Comparison of ENCODE assay signal across 8 cellular contexts in the genomic region with DNA sequence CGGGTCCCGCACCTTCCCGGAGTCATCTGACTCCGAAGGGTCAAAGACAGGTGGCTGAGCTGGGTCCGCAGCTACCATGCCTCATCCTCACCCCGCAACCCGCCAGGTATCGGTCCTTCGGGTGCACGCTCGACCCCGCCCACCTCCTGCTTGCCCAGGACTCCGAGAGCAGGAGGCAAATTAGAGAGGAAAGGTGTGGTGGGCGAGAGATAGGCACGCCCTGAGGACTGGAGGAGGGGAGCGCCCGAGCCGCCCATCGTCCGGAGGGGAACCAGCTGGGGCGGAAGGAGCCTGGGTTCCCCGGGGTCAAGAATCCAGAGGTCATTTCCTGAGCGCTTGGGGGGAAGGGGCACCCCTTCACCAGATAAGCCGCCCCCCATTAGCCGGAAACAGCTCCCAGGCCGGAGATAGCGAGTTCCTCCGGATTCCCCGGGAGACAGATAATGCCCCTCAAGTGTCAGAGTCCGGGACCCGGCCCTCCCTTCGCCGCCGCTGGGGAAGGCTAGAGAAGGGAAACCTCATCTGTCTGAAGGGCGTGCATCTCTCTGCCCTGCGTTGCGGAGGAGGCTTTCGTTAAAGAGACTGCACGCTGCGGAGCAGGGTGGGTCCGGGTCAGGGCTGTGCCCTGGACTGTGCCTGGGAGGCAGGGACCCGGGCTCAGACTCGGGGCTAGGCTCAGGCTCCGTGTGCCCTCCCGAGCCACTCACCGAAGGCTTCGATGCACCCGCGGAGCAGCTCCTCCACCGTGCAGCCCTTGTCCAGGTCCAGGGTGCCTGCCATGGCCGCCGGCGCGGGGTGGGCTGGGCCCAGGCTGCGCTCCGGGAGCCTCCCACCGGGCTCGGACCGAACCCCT. TPM values are rescaled to one million over a fixed set of nuclear protein-coding genes. Genes with fewer than 3 reads are reported as not detected.
DNase-seq lines count a peak whose midpoint lies in the region; ATAC-seq and TF ChIP-seq lines count a peak whose summit lies in the region.

No MANE protein-coding gene starts in this region.

- H4K20me1 ChIP-seq in DOHH2 (ENCODE audit: control insufficient read depth, insufficient read depth, low read depth, low read length), result peaks cover 6% of the 10 kb centered on the region; the same call in 1 of the 2 replicates

- H3K27me3 ChIP-seq in DOHH2 (ENCODE audit: control insufficient read depth, low read length), result no peaks in the 10 kb centered on the region
- H3K27me3 ChIP-seq in HUES48 (ENCODE audit: control insufficient read depth, insufficient read depth, low read length), result peaks cover 43% of the 10 kb centered on the region
- no peaks in the 10 kb centered on the region for H3K27me3 ChIP-seq in thoracic aorta (replicated peaks; ENCODE audit: insufficient read depth)

- H3F3A ChIP-seq in DOHH2 (ENCODE audit: control insufficient read depth, insufficient read depth), result peaks cover 3% of the 10 kb centered on the region

- peak; percentile 14 for DNase-seq in astrocyte of the hippocampus (ENCODE audit: low read depth, low spot score)
- DNase-seq in left kidney (ENCODE audit: low read depth, low spot score), result peak; percentile 82
- DNase-seq in thoracic aorta (ENCODE audit: low spot score), result no peak
- DNase-seq in NCI-H2171 treated with DMSO at 0.1 percent for 48 hours (lab: John Stamatoyannopoulos, UW), result no peak
- DNase-seq in NCI-H1694 treated with DMSO at 0.1 percent for 48 hours (lab: John Stamatoyannopoulos, UW), result no peak
- DNase-seq in activated CD8-positive, alpha-beta memory T cell treated with anti-CD3 and anti-CD28 coated beads, Interleukin-2, amount 50 U/mL, for 48 hours, result no peak

- H3K4me2 ChIP-seq in DOHH2 (ENCODE audit: low read length), result peak overlapping the region; percentile 60

- no peaks in the 10 kb centered on the region for H3K9me2 ChIP-seq in DOHH2 (replicated peaks; ENCODE audit: control insufficient read depth, low read length)

- no peak overlapping the region; the same call in 1 of the 2 replicates for H3K9ac ChIP-seq in HUES48 (ENCODE audit: low read depth, low read length)

- H3K27ac ChIP-seq in DOHH2 (ENCODE audit: low read depth, low read length) (peak overlapping the region; percentile 11; the same call in 1 of the 2 replicates), HUES48 (ENCODE audit: low read depth, low read length) (no peak overlapping the region), thoracic aorta (peak overlapping the region; percentile 88 to 94)

- ATAC-seq in thoracic aorta (ENCODE audit: insufficient number of reproducible peaks, low FRiP score, low read depth), result no peak

- H3K4me1 ChIP-seq in DOHH2 (ENCODE audit: control insufficient read depth, low read length), result peaks cover 44% of the 10 kb centered on the region
- H3K4me1 ChIP-seq in HUES48 (ENCODE audit: control insufficient read depth, insufficient read depth, low read length), result peaks cover 23% of the 10 kb centered on the region
- H3K4me1 ChIP-seq in thoracic aorta (ENCODE audit: control insufficient read depth in 1 of 2, low read depth in 2 of 2), result peaks cover 3 to 23% of the 10 kb centered on the region in 2 donors

- H3K79me2 ChIP-seq in DOHH2 (ENCODE audit: control insufficient read depth, low read length), result peaks cover 15% of the 10 kb centered on the region

- H3K4me3 ChIP-seq in DOHH2 (ENCODE audit: low read length) (peak overlapping the region; percentile 77), HUES48 (ENCODE audit: low read depth, low read length) (peak overlapping the region; percentile 67), thoracic aorta (peak overlapping the region; percentile 79)

- peaks cover 30% of the 10 kb centered on the region for H3K36me3 ChIP-seq in DOHH2 (ENCODE audit: control insufficient read depth, low read length)
- H3K36me3 ChIP-seq in HUES48 (ENCODE audit: control insufficient read depth, insufficient read depth, low read length), result no peaks in the 10 kb centered on the region
- H3K36me3 ChIP-seq in thoracic aorta, result no peaks in the 10 kb centered on the region

- no peaks in the 10 kb centered on the region for H3K9me3 ChIP-seq in DOHH2 (ENCODE audit: control insufficient read depth, insufficient read depth, low read length)
- H3K9me3 ChIP-seq in HUES48 (ENCODE audit: control insufficient read depth, insufficient read depth, low read length), result no peaks in the 10 kb centered on the region
- no peaks in the 10 kb centered on the region for H3K9me3 ChIP-seq in thoracic aorta

- TF ChIP-seq CTCF in DOHH2 (IDR thresholded peaks at IDR 0.05; ENCODE audit: low read depth, low read length, poor library complexity, severe bottlenecking) (no peak), thoracic aorta (IDR thresholded peaks at IDR 0.05) (no peak)

RNA-seq across cellular contexts. Expression of a gene that starts 1.6 kb away (rescaled TPM):
- 10 to 100 TPM; 78.4 to 89.1 TPM for total RNA-seq in thoracic aorta

RNA-seq across cellular contexts. Expression of a gene that starts 17.5 kb away (rescaled TPM):
- total RNA-seq in thoracic aorta, result 10 to 100 TPM; 12.2 to 13.4 TPM

RNA-seq across cellular contexts. Expression of a gene that starts 19.3 kb away (rescaled TPM):
- total RNA-seq in thoracic aorta, result 10 to 100 TPM; 40.3 to 41.3 TPM

RNA-seq across cellular contexts. Expression of a gene that starts 36.0 kb away (rescaled TPM):
- 100 to 1,000 TPM; 250 to 512 TPM for total RNA-seq in thoracic aorta

Comparison
In these comparisons a context has a peak if more than half of its experiments do, and no peak if none do; other contexts are left out.
1. DNase-seq: peak in astrocyte of the hippocampus (single experiment) and left kidney (single experiment); none in thoracic aorta (single experiment), NCI-H2171 treated with DMSO at 0.1 percent for 48 hours (single experiment), NCI-H1694 treated with DMSO at 0.1 percent for 48 hours (single experiment) and activated CD8-positive, alpha-beta memory T cell treated with anti-CD3 and anti-CD28 coated beads, Interleukin-2, amount 50 U/mL, for 48 hours (single experiment).
2. Peak in every context shown above with its lines, with median percentiles within 50 percentile points of each other: H3K4me3 ChIP-seq.